ENCODE assay signal across 20 cellular contexts in the genomic region with DNA sequence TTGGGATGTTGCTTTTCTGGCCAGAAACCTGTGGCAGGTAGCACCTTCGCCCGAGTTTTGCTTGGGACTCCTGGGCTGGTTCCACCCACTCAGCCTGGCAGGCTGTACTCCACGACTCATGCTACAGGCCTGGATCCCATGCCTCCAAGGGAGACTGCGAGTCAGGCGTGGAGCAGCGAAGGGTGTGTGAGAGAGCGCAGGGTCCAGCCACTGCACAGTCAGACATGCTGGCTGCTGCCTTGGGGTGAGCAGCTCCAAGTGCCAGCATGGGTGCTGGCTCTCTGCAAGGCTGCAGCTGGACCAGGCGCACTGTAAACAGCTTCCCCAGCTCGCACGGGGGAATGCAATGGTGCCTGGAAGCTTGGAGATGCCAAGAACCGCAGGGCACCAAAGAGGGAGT.
DNase-seq lines count a peak whose midpoint lies in the region; ATAC-seq, FAIRE-seq and TF ChIP-seq lines count a peak whose summit lies in the region.
"Had no signal": no experiment of that assay in that cellular context is flagged by ENCODE, and none has a peak within 500 bp of the region (broad histone marks: within the 10 kb centered on the region; RNA-seq: fewer than 3 reads in every experiment).

No MANE protein-coding gene starts in this region.

- intact Hi-C loops in GM12878 (cut with micrococcal nuclease; ENCODE audit: unreplicated experiment) = no loop called here
- intact Hi-C loops in esophagus squamous epithelium (cut with DNase I) = no loop called here

- RAD21 ChIA-PET in GM12878 (lab: Charles Lee; ENCODE audit: unreplicated experiment) = no interaction called here

- FAIRE-seq in GM12878 (lab: Jason Lieb, UNC) = no peak

- no peaks in the 10 kb centered on the region for H3K79me2 ChIP-seq in GM12878 (ENCODE audit: control insufficient read depth, insufficient read depth, low read length)

- CTCF ChIA-PET in GM12878 (lab: Yijun Ruan, JAX) = no interaction called here

- no TSS peak for BruUV-seq in GM12878 (replicated peaks; lab: Mats Ljungman, UMichigan)

- H3K27ac ChIP-seq in GM12878 (ENCODE audit: control insufficient read depth, insufficient read depth) (no peak overlapping the region), esophagus squamous epithelium (no peak overlapping the region)
- no peak overlapping the region for H3K27ac ChIP-seq in effector memory CD4-positive, alpha-beta T cell (ENCODE audit: insufficient read depth, low read length, poor library complexity, severe bottlenecking)
- H3K27ac ChIP-seq: ascending aorta, coronary artery had no signal

- no peaks in the 10 kb centered on the region for H4K20me1 ChIP-seq in GM12878 (ENCODE audit: control insufficient read depth, insufficient read depth)

- in situ Hi-C loops in GM12878 (cut with MboI) = no loop called here

- H3K4me3 ChIP-seq in BE2C (ENCODE audit: low read depth, low read length) (no peak overlapping the region), MG63 (no peak overlapping the region), GM12878 (no peak overlapping the region), esophagus squamous epithelium (no peak overlapping the region)
- no peak overlapping the region for H3K4me3 ChIP-seq in effector memory CD4-positive, alpha-beta T cell (ENCODE audit: insufficient read depth, low read depth, low read length, poor library complexity, severe bottlenecking)
- H3K4me3 ChIP-seq: ascending aorta, coronary artery had no signal

- H3K4me1 ChIP-seq in BE2C = peaks cover 13% of the 10 kb centered on the region
- H3K4me1 ChIP-seq in GM12878 (ENCODE audit: control insufficient read depth, insufficient read depth, low read length) = no peaks in the 10 kb centered on the region
- no peaks in the 10 kb centered on the region for H3K4me1 ChIP-seq in esophagus squamous epithelium
- no peaks in the 10 kb centered on the region for H3K4me1 ChIP-seq in effector memory CD4-positive, alpha-beta T cell (ENCODE audit: control insufficient read depth, insufficient read depth, low read length, poor library complexity, severe bottlenecking)
- H3K4me1 ChIP-seq: ascending aorta had no signal

- H3K9ac ChIP-seq in GM12878 (ENCODE audit: control insufficient read depth, insufficient read depth, low read length) = no peak overlapping the region

- TF ChIP-seq EP300 in GM12878 (IDR thresholded peaks at IDR 0.05; ENCODE audit: borderline replicate concordance in 1 of 2, control insufficient read depth in 1 of 2, low read depth in 2 of 2, low read length in 2 of 2) = no peak

- no peak for TF ChIP-seq RAD21 in GM12878 (IDR thresholded peaks at IDR 0.05; ENCODE audit: insufficient read depth, low read depth, low read length)

- H3K36me3 ChIP-seq in BE2C (no peaks in the 10 kb centered on the region), MG63 (no peaks in the 10 kb centered on the region), GM12878 (ENCODE audit: control insufficient read depth in 2 of 2, insufficient read depth in 2 of 2, low read length in 1 of 2) (no peaks in the 10 kb centered on the region), esophagus squamous epithelium (no peaks in the 10 kb centered on the region)
- no peaks in the 10 kb centered on the region for H3K36me3 ChIP-seq in effector memory CD4-positive, alpha-beta T cell (ENCODE audit: control insufficient read depth, insufficient read depth, low read length)
- H3K36me3 ChIP-seq: ascending aorta had no signal

- H3K27me3 ChIP-seq in BE2C (no peaks in the 10 kb centered on the region), MG63 (no peaks in the 10 kb centered on the region), GM12878 (replicated peaks in 1 of 2; ENCODE audit: control insufficient read depth in 2 of 2, insufficient read depth in 2 of 2, low read length in 1 of 2) (peaks cover 0 to 1% of the 10 kb centered on the region in 2 experiments; a peak in 1 of 4 replicates), esophagus squamous epithelium (no peaks in the 10 kb centered on the region)
- H3K27me3 ChIP-seq in effector memory CD4-positive, alpha-beta T cell (replicated peaks; ENCODE audit: control insufficient read depth, insufficient read depth, low read length, poor library complexity, severe bottlenecking) = no peaks in the 10 kb centered on the region
- H3K27me3 ChIP-seq: ascending aorta had no signal

- POLR2A ChIA-PET in GM12878 (lab: Charles Lee) = no interaction called here

- TF ChIP-seq POLR2A in GM12878 (IDR thresholded peaks at IDR 0.05; ENCODE audit: low read depth, low read length) (no peak), esophagus squamous epithelium (IDR thresholded peaks at IDR 0.05) (no peak)

- 35% methylated on average over 11 of the region's 11 CpGs for WGBS in GM12878 (ENCODE audit: insufficient coverage, insufficient replicate concordance, low lambda C conversion rate, missing lambda C conversion rate)
- 36 to 73% methylated on average over 2 to 6 of the region's 11 CpGs for WGBS in esophagus squamous epithelium, 2 donors

- H3K9me3 ChIP-seq in BE2C = no peaks in the 10 kb centered on the region
- H3K9me3 ChIP-seq in MG63 = no peaks in the 10 kb centered on the region
- no peaks in the 10 kb centered on the region for H3K9me3 ChIP-seq in GM12878 (replicated peaks; ENCODE audit: control insufficient read depth, insufficient read depth, low read length)
- H3K9me3 ChIP-seq in esophagus squamous epithelium = no peaks in the 10 kb centered on the region
- H3K9me3 ChIP-seq in effector memory CD4-positive, alpha-beta T cell (ENCODE audit: control insufficient read depth, low read length) = no peaks in the 10 kb centered on the region
- H3K9me3 ChIP-seq: ascending aorta had no signal

- DNase-seq in BE2C (peak; percentile 44), MG63 (peak; percentile 99), GM12878 (ENCODE audit: low read depth, low spot score) (no peak), medulla oblongata (ENCODE audit: extremely low spot score) (peak; percentile 1), esophagus squamous epithelium (lab: John Stamatoyannopoulos, UW) (no peak)
- DNase-seq in effector memory CD4-positive, alpha-beta T cell = no peak
- DNase-seq: activated CD4-positive, alpha-beta T cell treated with anti-CD3 and anti-CD28 coated beads for 1 hour; activated naive CD4-positive, alpha-beta T cell; CD4-positive, alpha-beta T cell; DMS53; erythroblast; NCI-H146; NCI-H2227 treated with DMSO at 0.1 percent for 48 hours; SHP77 treated with DMSO at 0.1 percent for 48 hours; T-helper 9 cell had no signal

- H3K4me2 ChIP-seq in GM12878 (ENCODE audit: control insufficient read depth, insufficient read depth) = no peak overlapping the region

- ATAC-seq in GM12878 (peak; percentile 37), GM21367 (IDR thresholded peaks at IDR 0.05; ENCODE audit: unreplicated experiment) (no peak), HG03135 (IDR thresholded peaks at IDR 0.05; ENCODE audit: unreplicated experiment) (no peak)
- ATAC-seq: HCT116 had no signal

- TF ChIP-seq CTCF in BE2C (IDR thresholded peaks at IDR 0.05; ENCODE audit: low read depth, low read length) (no peak), GM12878 (IDR thresholded peaks at IDR 0.05 in 2 of 3, conservative IDR thresholded peaks at IDR 0.05 in 1 of 3; ENCODE audit: control insufficient read depth in 2 of 3, extremely low read depth in 1 of 3, insufficient read depth in 1 of 3, low read depth in 3 of 3, low read length in 3 of 3) (no peak), esophagus squamous epithelium (IDR thresholded peaks at IDR 0.05) (no peak)

- no peak overlapping the region for H2AFZ ChIP-seq in GM12878 (ENCODE audit: control insufficient read depth, low read depth, low read length)

- SMC1A ChIA-PET in GM12878 (lab: Charles Lee; ENCODE audit: uncharacterized antibody, unreplicated experiment) = interaction anchor here (2.0 kb wide), 1 partner anchor 11 kb away, joined by 4 read pairs; no protein-coding TSS in a partner anchor

TF ChIP-seq in GM12878, 131 proteins besides CTCF, POLR2A, EP300 and RAD21 (continues in another document):
- TF ChIP-seq CBX3 (IDR thresholded peaks at IDR 0.05; ENCODE audit: borderline replicate concordance, low read depth) (no peak), SUPT20H (IDR thresholded peaks at IDR 0.05; ENCODE audit: borderline replicate concordance, control insufficient read depth, low read depth, low read length) (no peak), SIX5 (IDR thresholded peaks at IDR 0.05; ENCODE audit: low read depth, low read length, severe bottlenecking) (no peak), SUZ12 (IDR thresholded peaks at IDR 0.05; ENCODE audit: unreplicated experiment) (no peak), ASH2L (IDR thresholded peaks at IDR 0.05; ENCODE audit: borderline replicate concordance, low read depth) (no peak), SP1 (IDR thresholded peaks at IDR 0.05; ENCODE audit: low read depth, low read length) (no peak), ZNF384 (IDR thresholded peaks at IDR 0.05; ENCODE audit: borderline replicate concordance, low read depth, low read length) (no peak), TCF3 (IDR thresholded peaks at IDR 0.05; ENCODE audit: borderline replicate concordance, insufficient read depth, low read depth, low read length) (no peak), STAT3 (IDR thresholded peaks at IDR 0.05; ENCODE audit: low read depth, low read length) (no peak), HCFC1 (IDR thresholded peaks at IDR 0.05; ENCODE audit: low read length) (no peak), FOXK2 (IDR thresholded peaks at IDR 0.05) (no peak)
- TF ChIP-seq, protein P1, sequence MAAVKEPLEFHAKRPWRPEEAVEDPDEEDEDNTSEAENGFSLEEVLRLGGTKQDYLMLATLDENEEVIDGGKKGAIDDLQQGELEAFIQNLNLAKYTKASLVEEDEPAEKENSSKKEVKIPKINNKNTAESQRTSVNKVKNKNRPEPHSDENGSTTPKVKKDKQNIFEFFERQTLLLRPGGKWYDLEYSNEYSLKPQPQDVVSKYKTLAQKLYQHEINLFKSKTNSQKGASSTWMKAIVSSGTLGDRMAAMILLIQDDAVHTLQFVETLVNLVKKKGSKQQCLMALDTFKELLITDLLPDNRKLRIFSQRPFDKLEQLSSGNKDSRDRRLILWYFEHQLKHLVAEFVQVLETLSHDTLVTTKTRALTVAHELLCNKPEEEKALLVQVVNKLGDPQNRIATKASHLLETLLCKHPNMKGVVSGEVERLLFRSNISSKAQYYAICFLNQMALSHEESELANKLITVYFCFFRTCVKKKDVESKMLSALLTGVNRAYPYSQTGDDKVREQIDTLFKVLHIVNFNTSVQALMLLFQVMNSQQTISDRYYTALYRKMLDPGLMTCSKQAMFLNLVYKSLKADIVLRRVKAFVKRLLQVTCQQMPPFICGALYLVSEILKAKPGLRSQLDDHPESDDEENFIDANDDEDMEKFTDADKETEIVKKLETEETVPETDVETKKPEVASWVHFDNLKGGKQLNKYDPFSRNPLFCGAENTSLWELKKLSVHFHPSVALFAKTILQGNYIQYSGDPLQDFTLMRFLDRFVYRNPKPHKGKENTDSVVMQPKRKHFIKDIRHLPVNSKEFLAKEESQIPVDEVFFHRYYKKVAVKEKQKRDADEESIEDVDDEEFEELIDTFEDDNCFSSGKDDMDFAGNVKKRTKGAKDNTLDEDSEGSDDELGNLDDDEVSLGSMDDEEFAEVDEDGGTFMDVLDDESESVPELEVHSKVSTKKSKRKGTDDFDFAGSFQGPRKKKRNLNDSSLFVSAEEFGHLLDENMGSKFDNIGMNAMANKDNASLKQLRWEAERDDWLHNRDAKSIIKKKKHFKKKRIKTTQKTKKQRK (IDR thresholded peaks at IDR 0.05; ENCODE audit: low read depth, low read length) = no peak

Comparison
In these comparisons a context has a peak if more than half of its experiments do, and no peak if none do; other contexts are left out.
1. DNase-seq: peak in BE2C (single experiment), MG63 (single experiment) and medulla oblongata (single experiment); none in GM12878 (single experiment), esophagus squamous epithelium (single experiment) and effector memory CD4-positive, alpha-beta T cell (0 of 3).